In the genomic region with DNA sequence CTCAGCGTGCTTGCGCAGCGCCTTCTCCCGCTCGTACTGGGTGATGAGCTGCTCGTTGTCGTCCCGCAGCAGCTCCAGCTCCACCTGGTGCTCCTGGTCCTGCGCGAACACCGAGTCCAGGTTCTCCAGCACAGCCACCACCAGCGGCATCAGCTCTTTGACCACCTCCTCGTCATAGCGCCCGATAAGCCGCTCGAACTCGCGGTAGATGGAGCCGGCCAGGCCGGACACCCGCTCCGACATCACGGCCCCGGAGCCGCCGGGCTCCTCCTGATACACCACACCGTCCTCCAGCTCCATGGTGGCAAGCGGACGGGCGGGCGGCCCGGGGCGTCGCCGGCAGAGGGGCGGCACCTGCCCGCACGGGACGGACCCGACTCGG, we compare ENCODE assay signal across 1 cellular context.
A peak's percentile ranks its signal among the peaks of the same experiment; 100 is the strongest.
TF ChIP-seq lines count a peak whose summit lies in the region.

No MANE protein-coding gene starts in this region.

TF ChIP-seq in GM12878, 131 proteins besides CTCF, POLR2A, EP300 and RAD21:
- no peak for TF ChIP-seq FOS (IDR thresholded peaks at IDR 0.05; ENCODE audit: borderline replicate concordance, extremely low read depth, insufficient read length)
- TF ChIP-seq LARP7 (IDR thresholded peaks at IDR 0.05): peak; percentile 54; the same call in 1 of the 2 replicates
- no peak for TF ChIP-seq RB1 (IDR thresholded peaks at IDR 0.05; ENCODE audit: borderline replicate concordance)
- TF ChIP-seq, protein P1, sequence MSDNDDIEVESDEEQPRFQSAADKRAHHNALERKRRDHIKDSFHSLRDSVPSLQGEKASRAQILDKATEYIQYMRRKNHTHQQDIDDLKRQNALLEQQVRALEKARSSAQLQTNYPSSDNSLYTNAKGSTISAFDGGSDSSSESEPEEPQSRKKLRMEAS (IDR thresholded peaks at IDR 0.05; ENCODE audit: low read depth, low read length): 0 out of 2 replicates have a peak, but pooled peaks have one; percentile 2
- TF ChIP-seq SIN3A (IDR thresholded peaks at IDR 0.05; ENCODE audit: low read depth, low read length): peak; percentile 49; the same call in 1 of the 2 replicates
- 0 out of 2 replicates have a peak, but pooled peaks have one; percentile 8 for TF ChIP-seq YY1 (IDR thresholded peaks at IDR 0.05; ENCODE audit: low read depth, low read length)
- 0 out of 2 replicates have a peak, but pooled peaks have one; percentile 18 for TF ChIP-seq DPF2 (IDR thresholded peaks at IDR 0.05)
- TF ChIP-seq, protein P2, sequence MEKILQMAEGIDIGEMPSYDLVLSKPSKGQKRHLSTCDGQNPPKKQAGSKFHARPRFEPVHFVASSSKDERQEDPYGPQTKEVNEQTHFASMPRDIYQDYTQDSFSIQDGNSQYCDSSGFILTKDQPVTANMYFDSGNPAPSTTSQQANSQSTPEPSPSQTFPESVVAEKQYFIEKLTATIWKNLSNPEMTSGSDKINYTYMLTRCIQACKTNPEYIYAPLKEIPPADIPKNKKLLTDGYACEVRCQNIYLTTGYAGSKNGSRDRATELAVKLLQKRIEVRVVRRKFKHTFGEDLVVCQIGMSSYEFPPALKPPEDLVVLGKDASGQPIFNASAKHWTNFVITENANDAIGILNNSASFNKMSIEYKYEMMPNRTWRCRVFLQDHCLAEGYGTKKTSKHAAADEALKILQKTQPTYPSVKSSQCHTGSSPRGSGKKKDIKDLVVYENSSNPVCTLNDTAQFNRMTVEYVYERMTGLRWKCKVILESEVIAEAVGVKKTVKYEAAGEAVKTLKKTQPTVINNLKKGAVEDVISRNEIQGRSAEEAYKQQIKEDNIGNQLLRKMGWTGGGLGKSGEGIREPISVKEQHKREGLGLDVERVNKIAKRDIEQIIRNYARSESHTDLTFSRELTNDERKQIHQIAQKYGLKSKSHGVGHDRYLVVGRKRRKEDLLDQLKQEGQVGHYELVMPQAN (conservative IDR thresholded peaks at IDR 0.05): peak; percentile 48; the same call in 1 of the 2 replicates
- TF ChIP-seq RFX5 (IDR thresholded peaks at IDR 0.05; ENCODE audit: low read depth, low read length): no peak
- TF ChIP-seq CREM (IDR thresholded peaks at IDR 0.05; ENCODE audit: low read depth): 0 out of 2 replicates have a peak, but pooled peaks have one; percentile 4
- TF ChIP-seq SPI1 (IDR thresholded peaks at IDR 0.05; ENCODE audit: borderline replicate concordance, insufficient read depth, low read depth, low read length): no peak
- TF ChIP-seq, protein P3, sequence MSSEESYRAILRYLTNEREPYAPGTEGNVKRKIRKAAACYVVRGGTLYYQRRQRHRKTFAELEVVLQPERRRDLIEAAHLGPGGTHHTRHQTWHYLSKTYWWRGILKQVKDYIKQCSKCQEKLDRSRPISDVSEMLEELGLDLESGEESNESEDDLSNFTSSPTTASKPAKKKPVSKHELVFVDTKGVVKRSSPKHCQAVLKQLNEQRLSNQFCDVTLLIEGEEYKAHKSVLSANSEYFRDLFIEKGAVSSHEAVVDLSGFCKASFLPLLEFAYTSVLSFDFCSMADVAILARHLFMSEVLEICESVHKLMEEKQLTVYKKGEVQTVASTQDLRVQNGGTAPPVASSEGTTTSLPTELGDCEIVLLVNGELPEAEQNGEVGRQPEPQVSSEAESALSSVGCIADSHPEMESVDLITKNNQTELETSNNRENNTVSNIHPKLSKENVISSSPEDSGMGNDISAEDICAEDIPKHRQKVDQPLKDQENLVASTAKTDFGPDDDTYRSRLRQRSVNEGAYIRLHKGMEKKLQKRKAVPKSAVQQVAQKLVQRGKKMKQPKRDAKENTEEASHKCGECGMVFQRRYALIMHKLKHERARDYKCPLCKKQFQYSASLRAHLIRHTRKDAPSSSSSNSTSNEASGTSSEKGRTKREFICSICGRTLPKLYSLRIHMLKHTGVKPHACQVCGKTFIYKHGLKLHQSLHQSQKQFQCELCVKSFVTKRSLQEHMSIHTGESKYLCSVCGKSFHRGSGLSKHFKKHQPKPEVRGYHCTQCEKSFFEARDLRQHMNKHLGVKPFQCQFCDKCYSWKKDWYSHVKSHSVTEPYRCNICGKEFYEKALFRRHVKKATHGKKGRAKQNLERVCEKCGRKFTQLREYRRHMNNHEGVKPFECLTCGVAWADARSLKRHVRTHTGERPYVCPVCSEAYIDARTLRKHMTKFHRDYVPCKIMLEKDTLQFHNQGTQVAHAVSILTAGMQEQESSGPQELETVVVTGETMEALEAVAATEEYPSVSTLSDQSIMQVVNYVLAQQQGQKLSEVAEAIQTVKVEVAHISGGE (CRISPR knock-in tag; IDR thresholded peaks at IDR 0.05): no peak
- no peak for TF ChIP-seq TBL1XR1 (IDR thresholded peaks at IDR 0.05; ENCODE audit: low read depth, low read length)
- TF ChIP-seq MYC (IDR thresholded peaks at IDR 0.05; ENCODE audit: insufficient read depth, insufficient read length, insufficient replicate concordance, low read length, severe bottlenecking): peak; percentile 24
